In genomic region chrX:36401774-36402173, GRCh38 we compare ENCODE assay signal across 29 cellular contexts.
"Had no signal": no experiment of that assay in that cellular context is flagged by ENCODE, and none has a peak within 500 bp of the region (broad histone marks: within the 10 kb centered on the region; RNA-seq: fewer than 3 reads in every experiment).

No MANE protein-coding gene starts in this region.

- H3K27ac Mint-ChIP-seq: dendritic cell treated with granulocyte-macrophage colony-stimulating factor and Interleukin-4, amounts not matched to agents 40 ng/mL and 50 ng/mL, for 4 days; effector memory CD8-positive, alpha-beta T cell; endodermal cell had no signal

- FAIRE-seq: endometrium, endothelial cell of umbilical vein, frontal cortex had no signal

- H3K4me1 Mint-ChIP-seq: endodermal cell had no signal

- H3K4me2 ChIP-seq: hepatocyte had no signal

- DNase-seq: colonic mucosa; cortex of kidney; dermis blood vessel endothelial cell; dorsolateral prefrontal cortex; effector CD4-positive, alpha-beta T cell; effector CD8-positive, alpha-beta T cell; effector memory CD4-positive, alpha-beta T cell; effector memory CD8-positive, alpha-beta T cell; endodermal cell; erythroblast; esophagus squamous epithelium; foreskin fibroblast; foreskin keratinocyte; foreskin melanocyte; gastrocnemius medialis; glutamatergic neuron; head of caudate nucleus; heart left ventricle; heart right ventricle had no signal

- ATAC-seq: effector memory CD8-positive, alpha-beta T cell; esophagus mucosa; foreskin keratinocyte; gastrocnemius medialis; gastroesophageal sphincter; heart left ventricle; heart right ventricle had no signal

- H3K27ac ChIP-seq: colonic mucosa, coronary artery, dorsolateral prefrontal cortex, epithelial cell of prostate, esophagus muscularis mucosa, esophagus squamous epithelium, foreskin keratinocyte, gastrocnemius medialis, gastroesophageal sphincter, heart left ventricle, heart right ventricle, hepatocyte had no signal

- H3K36me3 ChIP-seq: colonic mucosa, esophagus muscularis mucosa, esophagus squamous epithelium, gastrocnemius medialis, gastroesophageal sphincter, heart left ventricle, heart right ventricle had no signal

- H3K4me3 Mint-ChIP-seq: dendritic cell treated with granulocyte-macrophage colony-stimulating factor and Interleukin-4, amounts not matched to agents 40 ng/mL and 50 ng/mL, for 4 days; effector memory CD8-positive, alpha-beta T cell; endodermal cell had no signal

- H3K9me3 ChIP-seq: colonic mucosa, esophagus muscularis mucosa, esophagus squamous epithelium, gastrocnemius medialis, gastroesophageal sphincter, heart left ventricle, heart right ventricle had no signal

- H3K27me3 Mint-ChIP-seq: dendritic cell treated with granulocyte-macrophage colony-stimulating factor and Interleukin-4, amounts not matched to agents 40 ng/mL and 50 ng/mL, for 4 days; effector memory CD8-positive, alpha-beta T cell had no signal

- H3K4me1 ChIP-seq: colonic mucosa, esophagus muscularis mucosa, esophagus squamous epithelium, foreskin keratinocyte, gastrocnemius medialis, gastroesophageal sphincter, heart left ventricle, heart right ventricle had no signal

- H3K9me3 Mint-ChIP-seq: effector memory CD8-positive, alpha-beta T cell had no signal

- H3K4me3 ChIP-seq: colonic mucosa, coronary artery, dorsolateral prefrontal cortex, esophagus muscularis mucosa, esophagus squamous epithelium, gastrocnemius medialis, gastroesophageal sphincter, heart left ventricle, heart right ventricle, hepatocyte had no signal
